ENCODE assay signal across 11 cellular contexts in genomic region chr2:46335966-46336436, GRCh38. TPM values are rescaled to one million over a fixed set of nuclear protein-coding genes. Genes with fewer than 3 reads are reported as not detected.
DNase-seq lines count a peak whose midpoint lies in the region; ATAC-seq, FAIRE-seq and TF ChIP-seq lines count a peak whose summit lies in the region.
"Had no signal": no experiment of that assay in that cellular context is flagged by ENCODE, and none has a peak within 500 bp of the region (broad histone marks: within the 10 kb centered on the region; RNA-seq: fewer than 3 reads in every experiment).

No MANE protein-coding gene starts in this region.

- H3K4me1 ChIP-seq in ES-I3 (ENCODE audit: insufficient read depth, low read length) (peaks cover 33% of the 10 kb centered on the region), GM12878 (ENCODE audit: control insufficient read depth, insufficient read depth, low read length) (no peaks in the 10 kb centered on the region), left lung (peaks cover 74 to 98% of the 10 kb centered on the region in 2 donors), small intestine (ENCODE audit: control insufficient read depth in 2 of 2, insufficient read depth in 1 of 2, low read depth in 1 of 2, low read length in 1 of 2) (peaks cover 10 to 57% of the 10 kb centered on the region in 2 donors)

- H3K4me2 ChIP-seq in GM12878 (ENCODE audit: control insufficient read depth, insufficient read depth) = no peak overlapping the region

- H4K20me1 ChIP-seq in GM12878 (ENCODE audit: control insufficient read depth, insufficient read depth) = no peaks in the 10 kb centered on the region

- intact Hi-C loops in GM12878 (cut with micrococcal nuclease; ENCODE audit: unreplicated experiment) = no loop called here
- intact Hi-C loops in left lung (cut with DNase I) = no loop called here

- H3K9ac ChIP-seq in ES-I3 (ENCODE audit: low read depth, low read length) (peak overlapping the region; percentile 35; the same call in 1 of the 2 replicates), GM12878 (ENCODE audit: control insufficient read depth, insufficient read depth, low read length) (no peak overlapping the region)

- FAIRE-seq in GM12878 (lab: Jason Lieb, UNC) (no peak), small intestine (lab: Jason Lieb, UNC) (no peak)
- FAIRE-seq: colon had no signal

- no peak for DNase-seq in GM12878 (ENCODE audit: low read depth, low spot score)
- DNase-seq in left lung = no peak
- peak; percentile 91 for DNase-seq in small intestine
- DNase-seq in Kasumi-1 (lab: John Stamatoyannopoulos, UW) = no peak
- no peak for DNase-seq in A172 (ENCODE audit: low spot score)
- DNase-seq in GM13976 (ENCODE audit: low spot score) = no peak
- DNase-seq: activated CD4-positive, alpha-beta T cell treated with anti-CD3 and anti-CD28 coated beads, Interleukin-2, amount 50 U/mL, for 48 hours; NCI-H774 had no signal

- H3K79me2 ChIP-seq in GM12878 (ENCODE audit: control insufficient read depth, insufficient read depth, low read length) = no peaks in the 10 kb centered on the region

- RAD21 ChIA-PET in GM12878 (lab: Charles Lee; ENCODE audit: unreplicated experiment) = interaction anchor here (1.1 kb wide), 1 partner anchor 27 kb away, joined by 3 read pairs; no protein-coding TSS in a partner anchor

- H3K36me3 ChIP-seq in ES-I3 (ENCODE audit: insufficient read depth, low read length) = no peaks in the 10 kb centered on the region
- H3K36me3 ChIP-seq in GM12878 (ENCODE audit: control insufficient read depth in 2 of 2, insufficient read depth in 2 of 2, low read length in 1 of 2) = no peaks in the 10 kb centered on the region
- no peaks in the 10 kb centered on the region for H3K36me3 ChIP-seq in left lung
- H3K36me3 ChIP-seq in small intestine (ENCODE audit: control insufficient read depth in 2 of 2, insufficient read depth in 2 of 2, low read length in 2 of 2) = no peaks in the 10 kb centered on the region

- no peak for TF ChIP-seq POLR2A in GM12878 (IDR thresholded peaks at IDR 0.05; ENCODE audit: low read depth, low read length)

- CTCF ChIA-PET in GM12878 (lab: Yijun Ruan, JAX) = no interaction called here

- H3K4me3 ChIP-seq in GM12878 (no peak overlapping the region), left lung (peak overlapping the region in 1 of 2 donors; percentile 15), small intestine (ENCODE audit: low read depth in 1 of 2, low read length in 2 of 2) (peak overlapping the region in 1 of 2 donors; percentile 40)

- no peak for TF ChIP-seq CTCF in GM12878 (IDR thresholded peaks at IDR 0.05 in 2 of 3, conservative IDR thresholded peaks at IDR 0.05 in 1 of 3; ENCODE audit: control insufficient read depth in 2 of 3, extremely low read depth in 1 of 3, insufficient read depth in 1 of 3, low read depth in 3 of 3, low read length in 3 of 3)
- TF ChIP-seq CTCF in left lung (IDR thresholded peaks at IDR 0.05) = no peak
- TF ChIP-seq CTCF in GM13976 (IDR thresholded peaks at IDR 0.05; ENCODE audit: borderline replicate concordance, control extremely low read depth, extremely low read depth, insufficient read depth, missing control alignments) = no peak

- H3K27me3 ChIP-seq in GM12878 (replicated peaks in 1 of 2; ENCODE audit: control insufficient read depth in 2 of 2, insufficient read depth in 2 of 2, low read length in 1 of 2) = peaks cover 0 to 4% of the 10 kb centered on the region in 2 experiments; a peak in 2 of 4 replicates
- no peaks in the 10 kb centered on the region for H3K27me3 ChIP-seq in left lung
- no peaks in the 10 kb centered on the region for H3K27me3 ChIP-seq in small intestine (ENCODE audit: control insufficient read depth in 2 of 2, insufficient read depth in 2 of 2, low read length in 2 of 2)

- H3K27ac ChIP-seq in GM12878 (ENCODE audit: control insufficient read depth, insufficient read depth) (no peak overlapping the region), left lung (peak overlapping the region; percentile 54 to 63), small intestine (ENCODE audit: low read depth in 1 of 2, low read length in 1 of 2) (peak overlapping the region; percentile 74 to 91)

- no peak overlapping the region for H2AFZ ChIP-seq in GM12878 (ENCODE audit: control insufficient read depth, low read depth, low read length)

- SMC1A ChIA-PET in GM12878 (lab: Charles Lee; ENCODE audit: uncharacterized antibody, unreplicated experiment) = no interaction called here

- TF ChIP-seq RAD21 in GM12878 (IDR thresholded peaks at IDR 0.05; ENCODE audit: insufficient read depth, low read depth, low read length) = no peak

- BruUV-seq in GM12878 (replicated peaks; lab: Mats Ljungman, UMichigan) = no TSS peak

- in situ Hi-C loops in GM12878 (cut with MboI) (no loop called here), GM13976 (cut with MboI; ENCODE audit: low sequenced_read_pairs, unreplicated experiment) (no loop called here)

- ATAC-seq in GM12878 = peak; percentile 46
- peak; percentile 67 for ATAC-seq in left lung
- ATAC-seq in GM19467 (IDR thresholded peaks at IDR 0.05; ENCODE audit: unreplicated experiment) = no peak

- POLR2A ChIA-PET in GM12878 (lab: Charles Lee) = interaction anchor here (0.6 kb wide), 1 partner anchor 145 kb away, joined by 3 read pairs; no protein-coding TSS in a partner anchor

- WGBS in GM12878 (ENCODE audit: insufficient coverage, insufficient replicate concordance, low lambda C conversion rate, missing lambda C conversion rate) = 39% methylated on average over 7 of the region's 7 CpGs
- 6 to 34% (median 25%) methylated on average over 7 of the region's 7 CpGs for WGBS in small intestine, 3 donors

- no peak for TF ChIP-seq EP300 in GM12878 (IDR thresholded peaks at IDR 0.05; ENCODE audit: borderline replicate concordance in 1 of 2, control insufficient read depth in 1 of 2, low read depth in 2 of 2, low read length in 2 of 2)

- no peaks in the 10 kb centered on the region for H3K9me3 ChIP-seq in ES-I3 (ENCODE audit: control insufficient read depth, insufficient read depth, low read length)
- no peaks in the 10 kb centered on the region for H3K9me3 ChIP-seq in GM12878 (replicated peaks; ENCODE audit: control insufficient read depth, insufficient read depth, low read length)
- H3K9me3 ChIP-seq in left lung = no peaks in the 10 kb centered on the region
- H3K9me3 ChIP-seq in small intestine (ENCODE audit: control insufficient read depth, low read depth) = no peaks in the 10 kb centered on the region

TF ChIP-seq in GM12878, 131 proteins besides CTCF, POLR2A, EP300 and RAD21 (continues in another document):
- TF ChIP-seq MTA2 (IDR thresholded peaks at IDR 0.05; ENCODE audit: low read depth) (no peak), RAD51 (IDR thresholded peaks at IDR 0.05) (no peak), HDGF (IDR thresholded peaks at IDR 0.05) (no peak), PRDM15 (CRISPR knock-in tag; IDR thresholded peaks at IDR 0.05) (no peak), TAF1 (IDR thresholded peaks at IDR 0.05; ENCODE audit: borderline replicate concordance, low read depth, low read length) (no peak), RELA (IDR thresholded peaks at IDR 0.05; ENCODE audit: borderline replicate concordance, partially characterized antibody) (no peak), ZSCAN29 (IDR thresholded peaks at IDR 0.05) (no peak), PAX5 (IDR thresholded peaks at IDR 0.05; ENCODE audit: borderline replicate concordance, low read depth, low read length) (no peak), RCOR1 (conservative IDR thresholded peaks at IDR 0.05; ENCODE audit: low read depth, low read length) (no peak)

RNA-seq across cellular contexts. Expression of gene EPAS1, which starts 38.8 kb away (rescaled TPM):
- 17.2 and 18.5 TPM in 2 replicates for total RNA-seq in GM12878 (2013; cell fraction: nucleolus; rRNA removed)
- total RNA-seq in GM12878 (2014; rRNA removed) (1.3 and 1.5 TPM in 2 replicates), GM12878 (2014; rRNA removed; fragmentation: Illumina TruSeq; extraction: Trizol) (0.18 and 0.51 TPM in 2 replicates), GM12878 (2021) (1.5 and 2.5 TPM in 2 replicates), left lung (100 to 1,000 TPM; 590 to 962 TPM)
- polyA plus RNA-seq in GM12878 (2011; ENCODE audit: low read depth) = 0.07 TPM
- polyA plus RNA-seq in GM12878 (2011; rRNA removed) (7.0 and 22.0 TPM in 2 replicates), GM12878 (2014; fragmentation: Illumina TruSeq; extraction: Trizol) (0.95 and 1.3 TPM in 2 replicates), GM12878 (2014; fragmentation: Nextera tagmentation; extraction: Ambion mirVana) (under 1 TPM in 1 of 2 experiments, not detected in 1; 0.11 TPM), GM12878 (2014; rRNA removed) (0.69 and 1.3 TPM in 2 replicates), GM12878 (2016; fragmentation: Nextera tagmentation; extraction: Ambion mirVana) (under 1 TPM; 0.23 to 0.62 TPM), small intestine (100 to 1,000 TPM in 1 of 3 donors, 10 to 100 TPM in 2; 63.0 to 106 (median 65.3) TPM)
- polyA plus RNA-seq in GM12878 (2011; cell fraction: cytosol; rRNA removed) = 7.8 and 12.6 TPM in 2 replicates
- polyA plus RNA-seq in GM12878 (2011; cell fraction: nucleus; rRNA removed) = 25.0 and 34.5 TPM in 2 replicates
- 0.30 and 0.76 TPM in 2 replicates for polyA plus RNA-seq in GM12878 (2012)
- 13.5 and 20.9 TPM in 2 replicates for polyA minus RNA-seq in GM12878 (2011; rRNA and poly(A)+ RNA removed)
- polyA minus RNA-seq in GM12878 (2011; cell fraction: cytosol; rRNA and poly(A)+ RNA removed) = 13.9 and 15.5 TPM in 2 replicates
- 15.7 and 27.0 TPM in 2 replicates for polyA minus RNA-seq in GM12878 (2011; cell fraction: nucleus; rRNA and poly(A)+ RNA removed)
- total RNA-seq in A172 (2014; rRNA removed; shearing (Covaris generic)) = 8.0 and 14.0 TPM in 2 replicates

Comparison
In these comparisons a context has a peak if more than half of its experiments do, and no peak if none do; other contexts are left out.
1. RNA of gene EPAS1, which starts 38.8 kb away (total RNA-seq): 590 to 962 TPM in left lung; 8.0 to 14.0 TPM in A172 and 0.18 to 18.5 TPM in GM12878; every median in the first group is over 10 times any median in the second.